8 cellular contexts compared by ENCODE assay signal in genomic region chr6:37024665-37025337, GRCh38. TPM values are rescaled to one million over a fixed set of nuclear protein-coding genes. Genes with fewer than 3 reads are reported as not detected.
DNase-seq lines count a peak whose midpoint lies in the region; ATAC-seq and TF ChIP-seq lines count a peak whose summit lies in the region.

No MANE protein-coding gene starts in this region.

- no peak overlapping the region for H3K4me3 Mint-ChIP-seq in endothelial cell (ENCODE audit: unreplicated experiment)

- intact Hi-C loops in body of pancreas (cut with DNase I), result loop anchor here (5.0 kb wide), 1 partner anchor 148 kb away; the partner anchor contains the start of gene PIM1

- H3K36me3 ChIP-seq in SJSA1 (no peaks in the 10 kb centered on the region), body of pancreas (replicated peaks in 1 of 2; ENCODE audit: insufficient read depth in 1 of 2, low read depth in 2 of 2) (no peaks in the 10 kb centered on the region), Karpas-422 (ENCODE audit: insufficient read depth, low read length) (no peaks in the 10 kb centered on the region)

- no peaks in the 10 kb centered on the region for H4K20me1 ChIP-seq in Karpas-422 (ENCODE audit: insufficient read depth, low read depth, low read length)

- TF ChIP-seq CTCF in body of pancreas (IDR thresholded peaks at IDR 0.05) (no peak), endothelial cell (IDR thresholded peaks at IDR 0.05; ENCODE audit: unreplicated experiment) (no peak)

- peaks cover 7% of the 10 kb centered on the region for H3K4me1 ChIP-seq in SJSA1 (replicated peaks)
- peaks cover 34% of the 10 kb centered on the region for H3K4me1 ChIP-seq in body of pancreas
- H3K4me1 ChIP-seq in Karpas-422 (ENCODE audit: low read length), result no peaks in the 10 kb centered on the region

- H3K27ac Mint-ChIP-seq in endothelial cell (ENCODE audit: unreplicated experiment), result no peak overlapping the region

- ATAC-seq in body of pancreas, result peak; percentile 46

- WGBS in body of pancreas, 2 donors, result 65 to 70% methylated on average over 15 of the region's 15 CpGs

- H3K9me2 ChIP-seq in Karpas-422 (replicated peaks; ENCODE audit: insufficient read depth, low read length), result no peaks in the 10 kb centered on the region

- H3K27me3 ChIP-seq in SJSA1 (replicated peaks), result no peaks in the 10 kb centered on the region
- H3K27me3 ChIP-seq in body of pancreas, result no peaks in the 10 kb centered on the region
- H3K27me3 ChIP-seq in Karpas-422 (ENCODE audit: low read length), result no peaks in the 10 kb centered on the region

- no peak overlapping the region for H3K4me3 ChIP-seq in SJSA1
- H3K4me3 ChIP-seq in body of pancreas, result no peak overlapping the region
- H3K4me3 ChIP-seq in Karpas-422 (ENCODE audit: low read length), result no peak overlapping the region

- H3K27ac ChIP-seq in SJSA1, result peak overlapping the region; percentile 21
- H3K27ac ChIP-seq in body of pancreas, result peak overlapping the region; percentile 4 to 68 (median 44)
- no peak overlapping the region for H3K27ac ChIP-seq in Karpas-422 (ENCODE audit: low read length)

- H2AFZ ChIP-seq in Karpas-422 (ENCODE audit: low read length), result no peak overlapping the region

- no peak overlapping the region for H3K9ac ChIP-seq in Karpas-422 (ENCODE audit: low read length)

- no peak for TF ChIP-seq POLR2A in body of pancreas (IDR thresholded peaks at IDR 0.05)

- H3K36me3 Mint-ChIP-seq in endothelial cell (ENCODE audit: low read depth, unreplicated experiment), result no peaks in the 10 kb centered on the region

- H3K9me3 ChIP-seq in SJSA1 (replicated peaks) (no peaks in the 10 kb centered on the region), body of pancreas (no peaks in the 10 kb centered on the region), Karpas-422 (ENCODE audit: low read length) (no peaks in the 10 kb centered on the region)

- no peaks in the 10 kb centered on the region for H3K79me2 ChIP-seq in Karpas-422 (ENCODE audit: low read length)

- no peak overlapping the region for H3K4me2 ChIP-seq in Karpas-422 (ENCODE audit: low read depth, low read length, poor library complexity, severe bottlenecking)

- H3K4me1 Mint-ChIP-seq in endothelial cell (ENCODE audit: unreplicated experiment), result no peaks in the 10 kb centered on the region

- peaks cover 6% of the 10 kb centered on the region for H3K27me3 Mint-ChIP-seq in endothelial cell (ENCODE audit: unreplicated experiment)

- DNase-seq in EL (peak; percentile 63), SJSA1 (ENCODE audit: low read depth in 1 of 2, low spot score in 2 of 2) (peak; percentile 48 to 79), body of pancreas (peak; percentile 46 to 90 (median 66)), Karpas-422 (no peak), NCI-H2107 (lab: John Stamatoyannopoulos, UW) (no peak), endothelial cell (ENCODE audit: low spot score) (no peak), midbrain (lab: John Stamatoyannopoulos, UW) (no peak)
- peak; percentile 76 for DNase-seq in stimulated activated CD4-positive, alpha-beta T cell treated with anti-CD3 and anti-CD28 coated beads, Interleukin-15, amount 100 ng/mL, for 24 hours

- no peaks in the 10 kb centered on the region for H3K9me3 Mint-ChIP-seq in endothelial cell (ENCODE audit: unreplicated experiment)

RNA-seq across cellular contexts. Expression of gene FGD2, which starts 19.3 kb away (rescaled TPM):
- total RNA-seq in SJSA1 (2014; rRNA removed; shearing (Covaris generic)), result not detected in 2 replicates
- 10 to 100 TPM; 10.1 to 11.9 TPM for total RNA-seq in body of pancreas
- 37.1 and 53.0 TPM in 2 replicates for total RNA-seq in Karpas-422 (2014; rRNA removed; shearing (Covaris generic); ENCODE audit: low replicate concordance)
- total RNA-seq in endothelial cell (ENCODE audit: unreplicated experiment), result 0.10 TPM

RNA-seq across cellular contexts. Expression of gene MTCH1, which starts 38.8 kb away (rescaled TPM):
- 272 and 297 TPM in 2 replicates for total RNA-seq in SJSA1 (2014; rRNA removed; shearing (Covaris generic))
- 100 to 1,000 TPM; 152 to 198 TPM for total RNA-seq in body of pancreas
- 84.4 and 105 TPM in 2 replicates for total RNA-seq in Karpas-422 (2014; rRNA removed; shearing (Covaris generic); ENCODE audit: low replicate concordance)
- 304 TPM for total RNA-seq in endothelial cell (ENCODE audit: unreplicated experiment)

Comparison
In these comparisons a context has a peak if more than half of its experiments do, and no peak if none do; other contexts are left out.
1. DNase-seq: peak in EL (single experiment), SJSA1 (2 of 2), body of pancreas (4 of 4) and stimulated activated CD4-positive, alpha-beta T cell treated with anti-CD3 and anti-CD28 coated beads, Interleukin-15, amount 100 ng/mL, for 24 hours (single experiment); none in Karpas-422 (single experiment), NCI-H2107 (single experiment), endothelial cell (single experiment) and midbrain (single experiment).
2. RNA of gene FGD2, which starts 19.3 kb away (total RNA-seq): 37.1 to 53.0 TPM in Karpas-422 and 10.1 to 11.9 TPM in body of pancreas; 0.10 TPM in endothelial cell (single experiment) and not detected in SJSA1; every median in the first group is over 10 times any median in the second.